In the genomic region with DNA sequence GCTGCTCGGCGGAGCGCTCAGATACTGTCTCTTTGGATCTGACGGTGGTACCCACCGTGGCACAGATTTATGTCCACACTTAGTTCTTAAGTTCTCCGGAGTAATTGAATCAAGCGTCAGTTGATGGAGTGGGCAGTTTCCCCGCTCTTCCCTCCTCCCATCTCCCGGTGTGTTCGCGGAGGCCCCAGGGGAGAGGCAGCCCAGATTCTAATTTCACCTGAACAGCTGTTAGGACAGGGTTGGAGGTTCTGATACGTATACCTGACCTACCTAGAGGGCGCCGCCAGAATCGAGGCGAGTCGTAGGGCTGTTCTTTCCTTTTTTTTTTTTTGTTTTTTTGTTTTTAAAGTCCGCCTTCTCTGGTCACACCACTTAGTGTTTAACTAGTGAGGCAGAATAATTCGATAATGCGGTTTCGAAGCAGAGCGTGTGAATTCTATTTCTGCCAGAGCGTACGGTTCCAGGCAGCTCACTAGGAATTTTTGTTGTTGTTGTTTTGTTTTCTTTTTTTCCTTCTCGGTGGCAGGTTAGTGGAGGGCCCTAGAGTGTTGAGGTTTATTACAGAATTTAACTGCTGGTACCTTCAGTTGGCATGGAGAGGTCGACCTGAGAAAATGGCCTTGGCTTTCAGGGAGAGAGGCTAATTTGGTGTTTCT, we compare ENCODE assay signal across 1 cellular context.
TF ChIP-seq lines count a peak whose summit lies in the region.

No MANE protein-coding gene starts in this region.

TF ChIP-seq in HEK293, 187 proteins besides CTCF, POLR2A, EP300 and RAD21 (continued from another document):
- TF ChIP-seq, protein P1, sequence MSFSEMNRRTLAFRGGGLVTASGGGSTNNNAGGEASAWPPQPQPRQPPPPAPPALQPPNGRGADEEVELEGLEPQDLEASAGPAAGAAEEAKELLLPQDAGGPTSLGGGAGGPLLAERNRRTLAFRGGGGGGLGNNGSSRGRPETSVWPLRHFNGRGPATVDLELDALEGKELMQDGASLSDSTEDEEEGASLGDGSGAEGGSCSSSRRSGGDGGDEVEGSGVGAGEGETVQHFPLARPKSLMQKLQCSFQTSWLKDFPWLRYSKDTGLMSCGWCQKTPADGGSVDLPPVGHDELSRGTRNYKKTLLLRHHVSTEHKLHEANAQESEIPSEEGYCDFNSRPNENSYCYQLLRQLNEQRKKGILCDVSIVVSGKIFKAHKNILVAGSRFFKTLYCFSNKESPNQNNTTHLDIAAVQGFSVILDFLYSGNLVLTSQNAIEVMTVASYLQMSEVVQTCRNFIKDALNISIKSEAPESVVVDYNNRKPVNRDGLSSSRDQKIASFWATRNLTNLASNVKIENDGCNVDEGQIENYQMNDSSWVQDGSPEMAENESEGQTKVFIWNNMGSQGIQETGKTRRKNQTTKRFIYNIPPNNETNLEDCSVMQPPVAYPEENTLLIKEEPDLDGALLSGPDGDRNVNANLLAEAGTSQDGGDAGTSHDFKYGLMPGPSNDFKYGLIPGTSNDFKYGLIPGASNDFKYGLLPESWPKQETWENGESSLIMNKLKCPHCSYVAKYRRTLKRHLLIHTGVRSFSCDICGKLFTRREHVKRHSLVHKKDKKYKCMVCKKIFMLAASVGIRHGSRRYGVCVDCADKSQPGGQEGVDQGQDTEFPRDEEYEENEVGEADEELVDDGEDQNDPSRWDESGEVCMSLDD (tag by site-specific recombination; IDR thresholded peaks at IDR 0.05) = no peak
- TF ChIP-seq, protein P2, sequence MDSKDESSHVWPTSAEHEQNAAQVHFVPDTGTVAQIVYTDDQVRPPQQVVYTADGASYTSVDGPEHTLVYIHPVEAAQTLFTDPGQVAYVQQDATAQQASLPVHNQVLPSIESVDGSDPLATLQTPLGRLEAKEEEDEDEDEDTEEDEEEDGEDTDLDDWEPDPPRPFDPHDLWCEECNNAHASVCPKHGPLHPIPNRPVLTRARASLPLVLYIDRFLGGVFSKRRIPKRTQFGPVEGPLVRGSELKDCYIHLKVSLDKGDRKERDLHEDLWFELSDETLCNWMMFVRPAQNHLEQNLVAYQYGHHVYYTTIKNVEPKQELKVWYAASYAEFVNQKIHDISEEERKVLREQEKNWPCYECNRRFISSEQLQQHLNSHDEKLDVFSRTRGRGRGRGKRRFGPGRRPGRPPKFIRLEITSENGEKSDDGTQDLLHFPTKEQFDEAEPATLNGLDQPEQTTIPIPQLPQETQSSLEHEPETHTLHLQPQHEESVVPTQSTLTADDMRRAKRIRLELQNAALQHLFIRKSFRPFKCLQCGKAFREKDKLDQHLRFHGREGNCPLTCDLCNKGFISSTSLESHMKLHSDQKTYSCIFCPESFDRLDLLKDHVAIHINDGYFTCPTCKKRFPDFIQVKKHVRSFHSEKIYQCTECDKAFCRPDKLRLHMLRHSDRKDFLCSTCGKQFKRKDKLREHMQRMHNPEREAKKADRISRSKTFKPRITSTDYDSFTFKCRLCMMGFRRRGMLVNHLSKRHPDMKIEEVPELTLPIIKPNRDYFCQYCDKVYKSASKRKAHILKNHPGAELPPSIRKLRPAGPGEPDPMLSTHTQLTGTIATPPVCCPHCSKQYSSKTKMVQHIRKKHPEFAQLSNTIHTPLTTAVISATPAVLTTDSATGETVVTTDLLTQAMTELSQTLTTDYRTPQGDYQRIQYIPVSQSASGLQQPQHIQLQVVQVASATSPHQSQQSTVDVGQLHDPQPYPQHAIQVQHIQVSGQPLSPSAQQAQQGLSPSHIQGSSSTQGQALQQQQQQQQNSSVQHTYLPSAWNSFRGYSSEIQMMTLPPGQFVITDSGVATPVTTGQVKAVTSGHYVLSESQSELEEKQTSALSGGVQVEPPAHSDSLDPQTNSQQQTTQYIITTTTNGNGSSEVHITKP (tag by site-specific recombination; IDR thresholded peaks at IDR 0.05) = no peak; the same call in 1 of the 2 replicates
- TF ChIP-seq GLIS2 (tag by site-specific recombination; IDR thresholded peaks at IDR 0.05) (peak; percentile 60), ZNF157 (tag by site-specific recombination; IDR thresholded peaks at IDR 0.05) (no peak), ZNF585B (tag by site-specific recombination; IDR thresholded peaks at IDR 0.05) (no peak), ZNF366 (tag by site-specific recombination; conservative IDR thresholded peaks at IDR 0.05) (peak; percentile 51), ZNF843 (tag by site-specific recombination; IDR thresholded peaks at IDR 0.05) (0 out of 2 replicates have a peak, but pooled peaks have one; percentile 29), ZFHX2 (tag by site-specific recombination; conservative IDR thresholded peaks at IDR 0.05) (no peak), ZNF629 (tag by site-specific recombination; IDR thresholded peaks at IDR 0.05) (peak; percentile 14; the same call in 1 of the 2 replicates), SCRT1 (tag by site-specific recombination; IDR thresholded peaks at IDR 0.05; ENCODE audit: borderline replicate concordance) (no peak), ZNF341 (tag by site-specific recombination; IDR thresholded peaks at IDR 0.05; ENCODE audit: low read depth) (peak; percentile 71), ZNF654 (tag by site-specific recombination; IDR thresholded peaks at IDR 0.05; ENCODE audit: low read depth) (no peak), ZNF600 (tag by site-specific recombination; IDR thresholded peaks at IDR 0.05) (peak; percentile 29; the same call in 1 of the 2 replicates), ZSCAN16 (tag by site-specific recombination; IDR thresholded peaks at IDR 0.05) (no peak)
- TF ChIP-seq, protein P3, sequence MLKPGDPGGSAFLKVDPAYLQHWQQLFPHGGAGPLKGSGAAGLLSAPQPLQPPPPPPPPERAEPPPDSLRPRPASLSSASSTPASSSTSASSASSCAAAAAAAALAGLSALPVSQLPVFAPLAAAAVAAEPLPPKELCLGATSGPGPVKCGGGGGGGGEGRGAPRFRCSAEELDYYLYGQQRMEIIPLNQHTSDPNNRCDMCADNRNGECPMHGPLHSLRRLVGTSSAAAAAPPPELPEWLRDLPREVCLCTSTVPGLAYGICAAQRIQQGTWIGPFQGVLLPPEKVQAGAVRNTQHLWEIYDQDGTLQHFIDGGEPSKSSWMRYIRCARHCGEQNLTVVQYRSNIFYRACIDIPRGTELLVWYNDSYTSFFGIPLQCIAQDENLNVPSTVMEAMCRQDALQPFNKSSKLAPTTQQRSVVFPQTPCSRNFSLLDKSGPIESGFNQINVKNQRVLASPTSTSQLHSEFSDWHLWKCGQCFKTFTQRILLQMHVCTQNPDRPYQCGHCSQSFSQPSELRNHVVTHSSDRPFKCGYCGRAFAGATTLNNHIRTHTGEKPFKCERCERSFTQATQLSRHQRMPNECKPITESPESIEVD (tag by site-specific recombination; IDR thresholded peaks at IDR 0.05) = no peak; the same call in 1 of the 2 replicates
- TF ChIP-seq, protein P4, sequence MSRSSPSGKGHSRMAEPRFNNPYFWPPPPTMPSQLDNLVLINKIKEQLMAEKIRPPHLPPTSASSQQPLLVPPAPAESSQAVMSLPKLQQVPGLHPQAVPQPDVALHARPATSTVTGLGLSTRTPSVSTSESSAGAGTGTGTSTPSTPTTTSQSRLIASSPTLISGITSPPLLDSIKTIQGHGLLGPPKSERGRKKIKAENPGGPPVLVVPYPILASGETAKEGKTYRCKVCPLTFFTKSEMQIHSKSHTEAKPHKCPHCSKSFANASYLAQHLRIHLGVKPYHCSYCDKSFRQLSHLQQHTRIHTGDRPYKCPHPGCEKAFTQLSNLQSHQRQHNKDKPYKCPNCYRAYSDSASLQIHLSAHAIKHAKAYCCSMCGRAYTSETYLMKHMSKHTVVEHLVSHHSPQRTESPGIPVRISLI (tag by site-specific recombination; IDR thresholded peaks at IDR 0.05) = peak; percentile 95
- TF ChIP-seq, protein P5, sequence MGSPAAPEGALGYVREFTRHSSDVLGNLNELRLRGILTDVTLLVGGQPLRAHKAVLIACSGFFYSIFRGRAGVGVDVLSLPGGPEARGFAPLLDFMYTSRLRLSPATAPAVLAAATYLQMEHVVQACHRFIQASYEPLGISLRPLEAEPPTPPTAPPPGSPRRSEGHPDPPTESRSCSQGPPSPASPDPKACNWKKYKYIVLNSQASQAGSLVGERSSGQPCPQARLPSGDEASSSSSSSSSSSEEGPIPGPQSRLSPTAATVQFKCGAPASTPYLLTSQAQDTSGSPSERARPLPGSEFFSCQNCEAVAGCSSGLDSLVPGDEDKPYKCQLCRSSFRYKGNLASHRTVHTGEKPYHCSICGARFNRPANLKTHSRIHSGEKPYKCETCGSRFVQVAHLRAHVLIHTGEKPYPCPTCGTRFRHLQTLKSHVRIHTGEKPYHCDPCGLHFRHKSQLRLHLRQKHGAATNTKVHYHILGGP (tag by site-specific recombination; IDR thresholded peaks at IDR 0.05) = no peak
